In genomic region chr18:79353238-79353637, GRCh38 we compare ENCODE assay signal across 12 cellular contexts. TPM values are rescaled to one million over a fixed set of nuclear protein-coding genes. Genes with fewer than 3 reads are reported as not detected.
DNase-seq lines count a peak whose midpoint lies in the region; ATAC-seq and TF ChIP-seq lines count a peak whose summit lies in the region.
"Had no signal": no experiment of that assay in that cellular context is flagged by ENCODE, and none has a peak within 500 bp of the region (broad histone marks: within the 10 kb centered on the region; RNA-seq: fewer than 3 reads in every experiment).

No MANE protein-coding gene starts in this region.

- peak; percentile 30 for TF ChIP-seq RAD21 in IMR-90 (IDR thresholded peaks at IDR 0.05; ENCODE audit: low read length)

- CTCF ChIA-PET in IMR-90 (lab: Yijun Ruan, JAX) = no interaction called here

- peak overlapping the region; percentile 24 for H2AK9ac ChIP-seq in IMR-90 (replicated peaks; ENCODE audit: low read depth, low read length, poor library complexity)

- H3K9ac ChIP-seq in IMR-90 (ENCODE audit: low read depth, low read length) (no peak overlapping the region), mesenchymal stem cell (ENCODE audit: low read length) (no peak overlapping the region)

- H3K9me1 ChIP-seq in IMR-90 (ENCODE audit: insufficient read depth, low read length) = no peaks in the 10 kb centered on the region

- dilution Hi-C loops in IMR-90 (cut with HindIII; ENCODE audit: low sequenced_read_pairs, unreplicated experiment) = no loop called here

- no peak overlapping the region for H4K91ac ChIP-seq in IMR-90 (ENCODE audit: insufficient read depth, low read depth, low read length)
- H4K91ac ChIP-seq in mesenchymal stem cell (ENCODE audit: low read length) = no peak overlapping the region

- no peak overlapping the region for H4K8ac ChIP-seq in IMR-90 (ENCODE audit: low read depth in 2 of 2, low read length in 2 of 2)
- H4K8ac ChIP-seq in mesenchymal stem cell (ENCODE audit: low read length) = no peak overlapping the region

- H3K4me2 ChIP-seq in IMR-90 (ENCODE audit: low read depth, low read length) (no peak overlapping the region), mesenchymal stem cell (ENCODE audit: low read length, poor library complexity, severe bottlenecking) (no peak overlapping the region)

- H2BK5ac ChIP-seq in IMR-90 (ENCODE audit: low read depth, low read length, poor library complexity, severe bottlenecking) (no peak overlapping the region), mesenchymal stem cell (ENCODE audit: low read depth, low read length, poor library complexity, severe bottlenecking) (no peak overlapping the region)

- BruUV-seq in IMR-90 (replicated peaks; lab: Mats Ljungman, UMichigan) = no TSS peak

- H3K23ac ChIP-seq in IMR-90 (ENCODE audit: low read depth, low read length) = no peak overlapping the region
- no peak overlapping the region for H3K23ac ChIP-seq in mesenchymal stem cell (ENCODE audit: low read length in 2 of 2)

- no peak overlapping the region for H2BK15ac ChIP-seq in IMR-90 (ENCODE audit: low read depth, low read length)
- no peak overlapping the region for H2BK15ac ChIP-seq in mesenchymal stem cell (ENCODE audit: low read depth, poor library complexity, severe bottlenecking)

- peaks cover 6% of the 10 kb centered on the region for H3K36me3 ChIP-seq in IMR-90 (ENCODE audit: control insufficient read depth, insufficient read depth, low read length)
- H3K36me3 ChIP-seq in mesenchymal stem cell (ENCODE audit: control insufficient read depth in 1 of 2, insufficient read depth in 2 of 2, low read depth in 1 of 2, low read length in 2 of 2) = peaks cover 29 to 35% of the 10 kb centered on the region in 2 experiments

- no peaks in the 10 kb centered on the region for H3K27me3 ChIP-seq in IMR-90 (ENCODE audit: control insufficient read depth, insufficient read depth, low read length)
- no peaks in the 10 kb centered on the region for H3K27me3 ChIP-seq in mesenchymal stem cell (ENCODE audit: control insufficient read depth in 1 of 2, insufficient read depth in 1 of 2, low read length in 2 of 2)
- H3K27me3 ChIP-seq: suprapubic skin had no signal

- H3K9me3 ChIP-seq in IMR-90 (ENCODE audit: control insufficient read depth, insufficient read depth, low read length) = no peaks in the 10 kb centered on the region
- H3K9me3 ChIP-seq in mesenchymal stem cell (ENCODE audit: control insufficient read depth, low read length) = no peaks in the 10 kb centered on the region
- H3K9me3 ChIP-seq: suprapubic skin had no signal

- H3K79me1 ChIP-seq in IMR-90 (ENCODE audit: low read depth in 1 of 2, low read length in 2 of 2) (no peaks in the 10 kb centered on the region), mesenchymal stem cell (replicated peaks; ENCODE audit: low read length, poor library complexity, severe bottlenecking) (no peaks in the 10 kb centered on the region)

- no peak overlapping the region for H3K27ac ChIP-seq in IMR-90 (ENCODE audit: insufficient read depth, low read length)
- H3K27ac ChIP-seq in mesenchymal stem cell (ENCODE audit: low read length, poor library complexity, severe bottlenecking) = no peak overlapping the region
- H3K27ac ChIP-seq: suprapubic skin had no signal

- H4K20me1 ChIP-seq in IMR-90 (ENCODE audit: insufficient read depth, low read length) = no peaks in the 10 kb centered on the region

- intact Hi-C loops in IMR-90 (cut with micrococcal nuclease) = no loop called here

- H2AK5ac ChIP-seq in IMR-90 (ENCODE audit: low read depth, low read length) (no peak overlapping the region), mesenchymal stem cell (ENCODE audit: low read length, severe bottlenecking) (no peak overlapping the region)

- DNase-seq in AG20443 (ENCODE audit: low spot score) (peak; percentile 40), IMR-90 (peak; percentile 20), choroid plexus epithelial cell (ENCODE audit: low read depth) (peak; percentile 43), mesenchymal stem cell (peak; percentile 14), T-helper 1 cell (no peak), NK-92 (lab: John Stamatoyannopoulos, UW; ENCODE audit: unreplicated experiment) (no peak), NCI-H526 treated with DMSO at 0.1 percent for 48 hours (lab: John Stamatoyannopoulos, UW) (no peak)
- DNase-seq: activated gamma-delta T cell treated with Interleukin-2 at 50 U/mL for 16 hours; stimulated activated CD4-positive, alpha-beta T cell treated with anti-CD3 and anti-CD28 coated beads, Interleukin-2, amount 100 ng/mL, for 48 hours had no signal

- H3K4ac ChIP-seq in IMR-90 (ENCODE audit: low read depth, low read length) (no peak overlapping the region), mesenchymal stem cell (ENCODE audit: low read depth in 1 of 2, low read length in 2 of 2) (no peak overlapping the region)

- 91% methylated on average over 13 of the region's 16 CpGs; no CpG with 5 or more reads in 1 of the 2 experiments for WGBS in IMR-90 (ENCODE audit: extremely low coverage in 2 of 2, insufficient read length in 1 of 2), 2 experiments
- 91% methylated on average over 16 of the region's 16 CpGs for WGBS in mesenchymal stem cell

- H3K4me1 ChIP-seq in IMR-90 (ENCODE audit: control insufficient read depth, insufficient read depth, low read length) (no peaks in the 10 kb centered on the region), mesenchymal stem cell (ENCODE audit: control insufficient read depth, insufficient read depth, low read depth, low read length) (peaks cover 3% of the 10 kb centered on the region)
- H3K4me1 ChIP-seq: suprapubic skin had no signal

- no peak overlapping the region for H2BK12ac ChIP-seq in mesenchymal stem cell (ENCODE audit: low read length in 2 of 2)

- TF ChIP-seq CTCF in IMR-90 (conservative IDR thresholded peaks at IDR 0.05; ENCODE audit: low read depth, low read length) (no peak), choroid plexus epithelial cell (conservative IDR thresholded peaks at IDR 0.05; ENCODE audit: low read depth, low read length) (peak; percentile 66)

- H3K56ac ChIP-seq in IMR-90 (ENCODE audit: extremely low read depth, insufficient read depth, low read length) = no peak overlapping the region

- no peak for TF ChIP-seq POLR2A in IMR-90 (IDR thresholded peaks at IDR 0.05; ENCODE audit: low read depth, low read length)

- in situ Hi-C loops in IMR-90 (cut with MboI; ENCODE audit: low sequenced_read_pairs) = no loop called here

- H3K18ac ChIP-seq in IMR-90 (ENCODE audit: low read depth, low read length) = no peak overlapping the region
- no peak overlapping the region for H3K18ac ChIP-seq in mesenchymal stem cell (ENCODE audit: low read depth in 1 of 2, low read length in 2 of 2)

- H4K5ac ChIP-seq in IMR-90 (ENCODE audit: low read depth, low read length) = no peak overlapping the region

- no peak overlapping the region for H3K4me3 ChIP-seq in IMR-90 (ENCODE audit: insufficient read depth, low read depth, low read length)
- H3K4me3 ChIP-seq in choroid plexus epithelial cell (ENCODE audit: low read depth, low read length) = no peak overlapping the region
- H3K4me3 ChIP-seq in mesenchymal stem cell (ENCODE audit: insufficient read depth in 1 of 2, low read depth in 1 of 2, low read length in 2 of 2) = no peak overlapping the region
- H3K4me3 ChIP-seq: suprapubic skin had no signal

- H3K14ac ChIP-seq in IMR-90 (replicated peaks; ENCODE audit: low read depth, low read length) (no peak overlapping the region), mesenchymal stem cell (ENCODE audit: low read length in 2 of 2) (no peak overlapping the region)

- H2BK120ac ChIP-seq in IMR-90 (ENCODE audit: low read depth, low read length) = no peak overlapping the region
- no peak overlapping the region for H2BK120ac ChIP-seq in mesenchymal stem cell (ENCODE audit: low read depth, low read length)

- H2BK20ac ChIP-seq in IMR-90 (ENCODE audit: low read depth, low read length) = no peak overlapping the region

- POLR2A ChIA-PET in IMR-90 (lab: Charles Lee; ENCODE audit: unreplicated experiment) = no interaction called here

- H2AFZ ChIP-seq in IMR-90 (replicated peaks; ENCODE audit: low read length, poor library complexity) (no peak overlapping the region), mesenchymal stem cell (ENCODE audit: low read depth, low read length) (no peak overlapping the region)

- peak; percentile 77 for ATAC-seq in IMR-90 (ENCODE audit: low read depth)
- no peak for ATAC-seq in HG02885 (IDR thresholded peaks at IDR 0.05; ENCODE audit: poor library complexity, unreplicated experiment)
- ATAC-seq: natural killer cell treated with Interleukin-12 subunit alpha and Interleukin-12 subunit beta and Interleukin-15 and Interleukin-18, amount 100 ng/mL, for 72 hours had no signal

TF ChIP-seq in IMR-90, 13 proteins besides CTCF, POLR2A, EP300 and RAD21:
- TF ChIP-seq USF2 (IDR thresholded peaks at IDR 0.05; ENCODE audit: low read depth, low read length) (no peak), MXI1 (IDR thresholded peaks at IDR 0.05; ENCODE audit: borderline replicate concordance, low read depth, low read length) (no peak), ELK1 (IDR thresholded peaks at IDR 0.05; ENCODE audit: borderline replicate concordance, low read depth, low read length) (no peak), SMC3 (IDR thresholded peaks at IDR 0.05; ENCODE audit: low read depth, low read length) (no peak)

RNA-seq across cellular contexts. Expression of gene NFATC1, which starts 42.5 kb away (rescaled TPM):
- total RNA-seq in IMR-90 (2012; rRNA removed) = 0.28 and 0.36 TPM in 2 replicates
- 1.8 TPM in 2 replicates for polyA plus RNA-seq in IMR-90 (2012; rRNA removed)
- 0.86 and 2.1 TPM in 2 replicates for polyA plus RNA-seq in IMR-90 (2012; cell fraction: cytosol; rRNA removed)
- 2.4 and 4.0 TPM in 2 replicates for polyA plus RNA-seq in IMR-90 (2012; cell fraction: nucleus; rRNA removed; ENCODE audit: low replicate concordance)
- polyA plus RNA-seq in mesenchymal stem cell (2013, experiment 1 of 2) = 9.9 TPM
- 10.1 TPM for polyA plus RNA-seq in mesenchymal stem cell (2013, experiment 2 of 2)

Comparison
In these comparisons a context has a peak if more than half of its experiments do, and no peak if none do; other contexts are left out.
1. DNase-seq: peak in AG20443 (single experiment), IMR-90 (single experiment), choroid plexus epithelial cell (single experiment) and mesenchymal stem cell (single experiment); none in T-helper 1 cell (0 of 5), NK-92 (single experiment) and NCI-H526 treated with DMSO at 0.1 percent for 48 hours (single experiment).